In the genomic region with DNA sequence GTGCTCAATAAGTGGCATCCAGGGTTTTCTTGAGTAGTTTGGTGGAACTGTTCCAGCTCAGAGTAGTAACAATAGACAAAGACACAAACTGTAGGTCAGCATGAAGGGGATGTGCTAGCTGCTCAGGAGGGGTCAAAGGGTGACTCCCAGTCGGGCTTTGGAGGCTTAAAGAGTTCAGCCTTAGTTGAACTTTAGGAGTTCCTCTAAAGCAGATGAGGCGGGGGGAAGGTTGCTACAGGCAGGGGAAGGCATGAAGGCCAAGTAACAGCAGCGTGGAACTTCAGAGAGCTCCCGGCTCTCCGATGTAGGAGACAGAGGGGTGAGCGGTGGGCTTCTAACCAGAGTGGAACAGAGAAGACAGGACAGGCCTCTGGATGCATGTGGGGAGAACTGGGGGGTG, we compare ENCODE assay signal across 18 cellular contexts.
"Had no signal": no experiment of that assay in that cellular context is flagged by ENCODE, and none has a peak within 500 bp of the region (broad histone marks: within the 10 kb centered on the region; RNA-seq: fewer than 3 reads in every experiment).

No MANE protein-coding gene starts in this region.

- DNase-seq: dorsolateral prefrontal cortex; effector CD4-positive, alpha-beta T cell; midbrain; naive thymus-derived CD4-positive, alpha-beta T cell; stimulated activated CD4-positive, alpha-beta T cell treated with anti-CD3 and anti-CD28 coated beads, Interleukin-12 subunit alpha, Interleukin-12 subunit beta, amount 100 ng/mL, for 4 hours; stimulated activated CD4-positive, alpha-beta T cell treated with anti-CD3 and anti-CD28 coated beads, Interleukin-1b, Interleukin-23, amount 100 ng/mL, for 48 hours; stimulated activated CD4-positive, alpha-beta T cell treated with anti-CD3 and anti-CD28 coated beads, Interleukin-4, amount 100 ng/mL, for 1 hour; stimulated activated naive CD4-positive, alpha-beta T cell treated with Interleukin-2 at 50 U/mL for 16 hours had no signal

- ATAC-seq: naive thymus-derived CD4-positive, alpha-beta T cell; sciatic nerve; stimulated activated effector memory CD8-positive, alpha-beta T cell treated with anti-CD3 and anti-CD28 coated beads, Interleukin-12 subunit alpha, Interleukin-12 subunit beta, amount 100 ng/mL, for 72 hours had no signal

- H3K27me3 ChIP-seq: dorsolateral prefrontal cortex, gastrocnemius medialis, left lung, stomach, thyroid gland, vagina had no signal

- H3K9me3 ChIP-seq: gastrocnemius medialis, left lung, stomach, thyroid gland, vagina had no signal

- H3K79me2 ChIP-seq: parathyroid adenoma had no signal

- H3K9ac ChIP-seq: neural progenitor cell, parathyroid adenoma had no signal

- H3K36me3 ChIP-seq: gastrocnemius medialis, left lung, neural progenitor cell, stomach, thyroid gland, vagina had no signal

- H3K4me1 ChIP-seq: parathyroid adenoma had no signal

- H2AFZ ChIP-seq: neural progenitor cell, parathyroid adenoma had no signal

- H3K4me2 ChIP-seq: neural progenitor cell, smooth muscle cell had no signal

- H3K27ac ChIP-seq: dorsolateral prefrontal cortex, gastrocnemius medialis, left lung, neural progenitor cell, parathyroid adenoma, stomach, thyroid gland, vagina had no signal

- H3K4me3 ChIP-seq: dorsolateral prefrontal cortex, gastrocnemius medialis, left lung, neural progenitor cell, smooth muscle cell, stomach, thyroid gland, vagina had no signal
